Comparison of ENCODE assay signal across 28 cellular contexts in the genomic region with DNA sequence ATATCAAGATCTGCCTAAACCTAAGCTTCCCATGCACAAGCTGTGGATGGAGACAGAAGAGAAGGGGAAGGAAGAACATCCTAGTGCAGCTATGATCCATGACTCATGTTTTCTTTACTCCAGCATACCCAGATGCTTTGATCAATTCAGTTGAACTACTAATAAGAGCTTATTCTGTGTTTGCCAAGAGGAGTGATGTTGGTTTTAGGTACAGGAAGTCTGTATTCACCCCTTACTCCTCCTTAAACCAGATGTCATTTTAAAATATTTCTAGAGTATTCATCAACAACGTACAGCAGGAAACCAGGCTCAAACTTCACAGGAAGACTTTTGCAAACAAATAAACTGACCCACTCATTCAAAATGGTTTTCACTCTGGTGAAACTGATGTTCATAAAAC. TPM values are rescaled to one million over a fixed set of nuclear protein-coding genes. Genes with fewer than 3 reads are reported as not detected.
DNase-seq lines count a peak whose midpoint lies in the region; ATAC-seq, FAIRE-seq and TF ChIP-seq lines count a peak whose summit lies in the region.
"Had no signal": no experiment of that assay in that cellular context is flagged by ENCODE, and none has a peak within 500 bp of the region (broad histone marks: within the 10 kb centered on the region; RNA-seq: fewer than 3 reads in every experiment).

No MANE protein-coding gene starts in this region.

- peak overlapping the region; percentile 46 for H3K27ac Mint-ChIP-seq in activated naive CD4-positive, alpha-beta T cell treated with anti-CD3 and anti-CD28 coated beads, Interleukin-2, amount 10 ng/mL, durations not matched to agents 7 days and 5 days
- no peak overlapping the region for H3K27ac Mint-ChIP-seq in CD14-positive monocyte
- H3K27ac Mint-ChIP-seq: activated B cell treated with CpG ODN at 0.5 μM for 24 hours; activated naive CD8-positive, alpha-beta T cell treated with anti-CD3 and anti-CD28 coated beads for 36 hours; activated T-cell treated with anti-CD3 and anti-CD28 coated beads, Interleukin-2, amount 50 U/mL, for 72 hours; stimulated activated effector memory CD8-positive, alpha-beta T cell treated with anti-CD3 and anti-CD28 coated beads, Interleukin-12 subunit alpha, Interleukin-12 subunit beta, amount 100 ng/mL, for 72 hours had no signal

- H3K9me3 ChIP-seq in PC-3 (ENCODE audit: low read length) (no peaks in the 10 kb centered on the region), endothelial cell of umbilical vein (replicated peaks; ENCODE audit: control insufficient read depth, insufficient read depth, low read length) (no peaks in the 10 kb centered on the region)
- H3K9me3 ChIP-seq: suprapubic skin, uterus had no signal

- H3K36me3 Mint-ChIP-seq in activated naive CD4-positive, alpha-beta T cell treated with anti-CD3 and anti-CD28 coated beads, Interleukin-2, amount 10 ng/mL, durations not matched to agents 7 days and 5 days, result peaks cover 2% of the 10 kb centered on the region
- peaks cover 3 to 9% of the 10 kb centered on the region in 2 donors for H3K36me3 Mint-ChIP-seq in CD14-positive monocyte
- H3K36me3 Mint-ChIP-seq: stimulated activated effector memory CD8-positive, alpha-beta T cell treated with anti-CD3 and anti-CD28 coated beads, Interleukin-12 subunit alpha, Interleukin-12 subunit beta, amount 100 ng/mL, for 72 hours had no signal

- intact Hi-C loops in PC-3 (cut with micrococcal nuclease), result no loop called here
- intact Hi-C loops in endothelial cell of umbilical vein (cut with micrococcal nuclease), result loop anchor here (5.0 kb wide), 1 partner anchor 1096 kb away; no protein-coding TSS in a partner anchor
- intact Hi-C loops in CD14-positive monocyte (cut with micrococcal nuclease), result no loop called here

- H3F3A ChIP-seq in PC-3 (ENCODE audit: low read length, unreplicated experiment), result no peaks in the 10 kb centered on the region

- POLR2A ChIA-PET in PC-3 (lab: Charles Lee; ENCODE audit: unreplicated experiment) (no interaction called here), endothelial cell of umbilical vein (lab: Charles Lee) (no interaction called here)

- TF ChIP-seq POLR2A in endothelial cell of umbilical vein (IDR thresholded peaks at IDR 0.05; ENCODE audit: low read depth, low read length), result no peak

- H3K4me1 Mint-ChIP-seq in activated naive CD4-positive, alpha-beta T cell treated with anti-CD3 and anti-CD28 coated beads, Interleukin-2, amount 10 ng/mL, durations not matched to agents 7 days and 5 days, result peaks cover 28% of the 10 kb centered on the region
- H3K4me1 Mint-ChIP-seq in CD14-positive monocyte, result no peaks in the 10 kb centered on the region
- H3K4me1 Mint-ChIP-seq: activated B cell treated with CpG ODN at 0.5 μM for 24 hours had no signal

- H4K20me1 ChIP-seq in PC-3 (ENCODE audit: low read length), result no peaks in the 10 kb centered on the region
- no peaks in the 10 kb centered on the region for H4K20me1 ChIP-seq in endothelial cell of umbilical vein (replicated peaks; ENCODE audit: control insufficient read depth, extremely low read depth, insufficient read depth, low read length)

- no peak for ATAC-seq in PC-3
- ATAC-seq: activated T-cell treated with anti-CD3 and anti-CD28 coated beads, Interleukin-2, amount 50 U/mL, for 72 hours; body of pancreas; SK-N-SH treated with all-trans-retinoic acid at 6 μM for 48 hours; stimulated activated effector memory CD8-positive, alpha-beta T cell treated with anti-CD3 and anti-CD28 coated beads, Interleukin-12 subunit alpha, Interleukin-12 subunit beta, amount 100 ng/mL, for 72 hours had no signal

- H3K79me2 ChIP-seq in PC-3 (ENCODE audit: low read length) (no peaks in the 10 kb centered on the region), endothelial cell of umbilical vein (ENCODE audit: control insufficient read depth, insufficient read depth, low read length) (no peaks in the 10 kb centered on the region)

- H2AFZ ChIP-seq in PC-3 (ENCODE audit: low read length) (no peak overlapping the region), endothelial cell of umbilical vein (ENCODE audit: low read depth, low read length) (no peak overlapping the region)

- H3K4me2 ChIP-seq in PC-3 (ENCODE audit: low read length), result no peak overlapping the region
- H3K4me2 ChIP-seq in endothelial cell of umbilical vein (ENCODE audit: insufficient read depth, low read length), result peak overlapping the region; percentile 36

- no peaks in the 10 kb centered on the region for H3K9me2 ChIP-seq in PC-3 (replicated peaks; ENCODE audit: low read length)

- peaks cover 3% of the 10 kb centered on the region for H3K27me3 Mint-ChIP-seq in activated naive CD4-positive, alpha-beta T cell treated with anti-CD3 and anti-CD28 coated beads, Interleukin-2, amount 10 ng/mL, durations not matched to agents 7 days and 5 days
- H3K27me3 Mint-ChIP-seq in CD14-positive monocyte (ENCODE audit: low read depth in 3 of 3), result no peaks in the 10 kb centered on the region
- H3K27me3 Mint-ChIP-seq: activated B cell treated with CpG ODN at 0.5 μM for 24 hours; activated naive CD8-positive, alpha-beta T cell treated with anti-CD3 and anti-CD28 coated beads for 36 hours; naive thymus-derived CD4-positive, alpha-beta T cell had no signal

- no peak overlapping the region for H3K9ac ChIP-seq in PC-3 (ENCODE audit: low read length)
- no peak overlapping the region for H3K9ac ChIP-seq in endothelial cell of umbilical vein (replicated peaks; ENCODE audit: extremely low read depth, insufficient read depth, low read length)

- FAIRE-seq in endothelial cell of umbilical vein (lab: Jason Lieb, UNC), result peak; percentile 12
- FAIRE-seq: A204.1 had no signal

- H3K4me1 ChIP-seq in PC-3 (ENCODE audit: insufficient read depth, low read length) (no peaks in the 10 kb centered on the region), endothelial cell of umbilical vein (ENCODE audit: control insufficient read depth, extremely low read depth, insufficient read depth, low read length) (peaks cover 10% of the 10 kb centered on the region)
- H3K4me1 ChIP-seq: body of pancreas, sigmoid colon, suprapubic skin, uterus had no signal

- no peaks in the 10 kb centered on the region for H3K9me1 ChIP-seq in endothelial cell of umbilical vein (replicated peaks; ENCODE audit: control insufficient read depth, extremely low read depth, insufficient read depth, low read length)

- H3K36me3 ChIP-seq in PC-3 (ENCODE audit: low read depth, low read length) (no peaks in the 10 kb centered on the region), endothelial cell of umbilical vein (ENCODE audit: control insufficient read depth in 2 of 2, extremely low read depth in 1 of 2, insufficient read depth in 2 of 2, low read length in 2 of 2) (no peaks in the 10 kb centered on the region)
- H3K36me3 ChIP-seq: sigmoid colon, suprapubic skin, uterus had no signal

- TF ChIP-seq CTCF in PC-3 (conservative IDR thresholded peaks at IDR 0.05; ENCODE audit: low read depth, low read length), result no peak
- TF ChIP-seq CTCF in endothelial cell of umbilical vein (IDR thresholded peaks at IDR 0.05; ENCODE audit: extremely low read depth in 1 of 2, insufficient read depth in 1 of 2, low read depth in 1 of 2, low read length in 2 of 2), result no peak
- no peak for TF ChIP-seq CTCF in CD14-positive monocyte (IDR thresholded peaks at IDR 0.05)

- CTCF ChIA-PET in activated naive CD4-positive, alpha-beta T cell treated with anti-CD3 and anti-CD28 coated beads, Interleukin-2, amount 10 ng/mL, durations not matched to agents 7 days and 5 days (lab: Charles Lee), result interaction anchor here (0.9 to 1.3 kb wide), 2 partner anchors 14 to 21 kb away, joined by 3 to 5 read pairs; no protein-coding TSS in a partner anchor
- CTCF ChIA-PET in PC-3 (lab: Charles Lee), result no interaction called here
- CTCF ChIA-PET in endothelial cell of umbilical vein (lab: Charles Lee), result interaction anchor here (0.9 kb wide), 1 partner anchor 10 kb away, joined by 3 read pairs; no protein-coding TSS in a partner anchor

- BruUV-seq in PC-3 (replicated peaks; lab: Mats Ljungman, UMichigan) (no TSS peak), endothelial cell of umbilical vein (replicated peaks; lab: Mats Ljungman, UMichigan) (no TSS peak)

- no peak overlapping the region for H3K4me3 ChIP-seq in PC-3 (ENCODE audit: low read length)
- H3K4me3 ChIP-seq in endothelial cell of umbilical vein (replicated peaks in 1 of 3; ENCODE audit: insufficient read depth in 1 of 3, low read depth in 1 of 3, low read length in 3 of 3), result no peak overlapping the region
- H3K4me3 ChIP-seq: body of pancreas, sigmoid colon, suprapubic skin, uterus had no signal

- dilution Hi-C loops in endothelial cell of umbilical vein (cut with MboI; ENCODE audit: extremely low pct_ligation_motif_present, low sequenced_read_pairs), result no loop called here

- H3K27me3 ChIP-seq in PC-3 (ENCODE audit: low read length), result no peaks in the 10 kb centered on the region
- no peaks in the 10 kb centered on the region for H3K27me3 ChIP-seq in endothelial cell of umbilical vein (ENCODE audit: control insufficient read depth in 2 of 2, insufficient read depth in 2 of 2, low read length in 2 of 2)
- H3K27me3 ChIP-seq: body of pancreas, sigmoid colon, suprapubic skin, uterus had no signal

- no peak overlapping the region for H3K4me3 Mint-ChIP-seq in activated naive CD4-positive, alpha-beta T cell treated with anti-CD3 and anti-CD28 coated beads, Interleukin-2, amount 10 ng/mL, durations not matched to agents 7 days and 5 days
- H3K4me3 Mint-ChIP-seq in CD14-positive monocyte, result no peak overlapping the region
- H3K4me3 Mint-ChIP-seq: activated B cell treated with CpG ODN at 0.5 μM for 24 hours; activated naive CD8-positive, alpha-beta T cell treated with anti-CD3 and anti-CD28 coated beads for 36 hours; activated T-cell treated with anti-CD3 and anti-CD28 coated beads, Interleukin-2, amount 50 U/mL, for 72 hours; stimulated activated effector memory CD8-positive, alpha-beta T cell treated with anti-CD3 and anti-CD28 coated beads, Interleukin-12 subunit alpha, Interleukin-12 subunit beta, amount 100 ng/mL, for 72 hours had no signal

- no peak for DNase-seq in activated naive CD4-positive, alpha-beta T cell treated with anti-CD3 and anti-CD28 coated beads, Interleukin-2, amount 10 ng/mL, durations not matched to agents 7 days and 5 days
- DNase-seq in activated naive CD4-positive, alpha-beta T cell (lab: John Stamatoyannopoulos, UW), result no peak
- DNase-seq in PC-3, result peak; percentile 1
- peak; percentile 39 for DNase-seq in endothelial cell of umbilical vein (ENCODE audit: low read depth, low spot score)
- peak; percentile 50 for DNase-seq in smooth muscle cell of the brain vasculature (ENCODE audit: low read depth, low spot score)
- DNase-seq in cerebellum (ENCODE audit: low spot score), result no peak
- DNase-seq in activated CD4-positive, CD25-positive, alpha-beta regulatory T cell (lab: John Stamatoyannopoulos, UW), result no peak
- DNase-seq in CD14-positive monocyte (ENCODE audit: low spot score), result no peak
- DNase-seq: activated B cell treated with CpG ODN at 0.5 μM for 24 hours; activated CD8-positive, alpha-beta memory T cell treated with anti-CD3 and anti-CD28 coated beads for 24 hours; activated naive CD8-positive, alpha-beta T cell treated with anti-CD3 and anti-CD28 coated beads for 36 hours; activated T-cell treated with anti-CD3 and anti-CD28 coated beads, Interleukin-2, amount 50 U/mL, for 72 hours; body of pancreas; DMS153; Karpas-422; mesendoderm; NCI-H1092; NCI-H2081 treated with DMSO at 0.1 percent for 48 hours; NCI-H446 treated with DMSO at 0.1 percent for 48 hours; sigmoid colon; T-helper 9 cell; uterus had no signal

- peaks cover 8% of the 10 kb centered on the region for H3K9me3 Mint-ChIP-seq in activated naive CD4-positive, alpha-beta T cell treated with anti-CD3 and anti-CD28 coated beads, Interleukin-2, amount 10 ng/mL, durations not matched to agents 7 days and 5 days
- H3K9me3 Mint-ChIP-seq in CD14-positive monocyte, result peaks cover 7 to 17% (median 14%) of the 10 kb centered on the region in 7 donors

- H3K27ac ChIP-seq in PC-3 (ENCODE audit: low read length) (no peak overlapping the region), endothelial cell of umbilical vein (ENCODE audit: insufficient read depth, low read depth, low read length) (no peak overlapping the region)
- H3K27ac ChIP-seq: body of pancreas, C4-2B, sigmoid colon, suprapubic skin, uterus had no signal

RNA-seq across cellular contexts. Expression of gene PANK1, which starts 29.2 kb away (rescaled TPM):
- total RNA-seq in PC-3 (2014; rRNA removed) (2.0 and 3.9 TPM in 2 replicates), endothelial cell of umbilical vein (6.3 and 6.9 TPM in 2 replicates), cerebellum (29.7 TPM)
- polyA plus RNA-seq in endothelial cell of umbilical vein (1.6 and 2.0 TPM in 2 replicates), CD14-positive monocyte (under 1 TPM; 0.31 to 0.67 TPM)
- 2.6 and 2.7 TPM in 2 replicates for polyA plus RNA-seq in endothelial cell of umbilical vein (2011; cell fraction: cytosol; rRNA removed)
- polyA plus RNA-seq in endothelial cell of umbilical vein (2011; cell fraction: nucleus; rRNA removed), result 1.3 and 2.9 TPM in 2 replicates
- polyA plus RNA-seq in endothelial cell of umbilical vein (2012), result 2.0 and 2.5 TPM in 2 replicates
- polyA minus RNA-seq in endothelial cell of umbilical vein, result 6.2 and 6.9 TPM in 2 replicates
- 6.3 TPM for polyA minus RNA-seq in endothelial cell of umbilical vein (2011; cell fraction: cytosol; rRNA and poly(A)+ RNA removed)
- 2.4 and 3.5 TPM in 2 replicates for polyA minus RNA-seq in endothelial cell of umbilical vein (2011; cell fraction: nucleus; rRNA and poly(A)+ RNA removed)

Comparison
In these comparisons a context has a peak if more than half of its experiments do, and no peak if none do; other contexts are left out.
1. DNase-seq: peak in PC-3 (single experiment), endothelial cell of umbilical vein (single experiment) and smooth muscle cell of the brain vasculature (single experiment); none in activated naive CD4-positive, alpha-beta T cell treated with anti-CD3 and anti-CD28 coated beads, Interleukin-2, amount 10 ng/mL, durations not matched to agents 7 days and 5 days (single experiment), activated naive CD4-positive, alpha-beta T cell (0 of 4), cerebellum (single experiment), activated CD4-positive, CD25-positive, alpha-beta regulatory T cell (0 of 4) and CD14-positive monocyte (single experiment).